Comparison of ENCODE assay signal across 9 cellular contexts in genomic region chr19:55406091-55406868, GRCh38. TPM values are rescaled to one million over a fixed set of nuclear protein-coding genes. Genes with fewer than 3 reads are reported as not detected.
DNase-seq lines count a peak whose midpoint lies in the region; ATAC-seq, FAIRE-seq and TF ChIP-seq lines count a peak whose summit lies in the region.
"Had no signal": no experiment of that assay in that cellular context is flagged by ENCODE, and none has a peak within 500 bp of the region (broad histone marks: within the 10 kb centered on the region; RNA-seq: fewer than 3 reads in every experiment).

No MANE protein-coding gene starts in this region.

- no peak overlapping the region for H2AFZ ChIP-seq in PC-9

- peaks cover 28% of the 10 kb centered on the region for H3K36me3 ChIP-seq in GM06990 (ENCODE audit: control insufficient read depth, insufficient read depth, low read length)
- H3K36me3 ChIP-seq in PC-9 (ENCODE audit: low read depth), result peaks cover 36% of the 10 kb centered on the region
- H3K36me3 ChIP-seq in prostate gland, result peaks cover 0 to 4% of the 10 kb centered on the region in 2 donors

- TF ChIP-seq CTCF in GM06990 (IDR thresholded peaks at IDR 0.05; ENCODE audit: insufficient read depth, low read length, poor library complexity, severe bottlenecking) (no peak), PC-9 (conservative IDR thresholded peaks at IDR 0.05) (no peak), epithelial cell of esophagus (IDR thresholded peaks at IDR 0.05; ENCODE audit: insufficient read depth, low read depth, low read length, missing control alignments) (no peak), prostate gland (IDR thresholded peaks at IDR 0.05) (no peak)

- peak overlapping the region; percentile 84 for H3K4me2 ChIP-seq in PC-9

- no peak for FAIRE-seq in urothelium cell line (lab: Jason Lieb, UNC)

- TF ChIP-seq POLR2A in prostate gland (IDR thresholded peaks at IDR 0.05), result no peak

- BruUV-seq in PC-9 (replicated peaks; lab: Mats Ljungman, UMichigan), result TSS peak; percentile 52

- intact Hi-C loops in PC-9 (cut with micrococcal nuclease; ENCODE audit: unreplicated experiment), result loop anchor here (2.0 to 5.0 kb wide), 3 partner anchors 21 to 239 kb away; partner anchors contain the start of genes DNAAF3, KMT5C, RPL28 and TMEM238
- intact Hi-C loops in prostate gland (cut with DNase I), result loop anchor here (5.0 kb wide), 1 partner anchor 289 kb away; the partner anchor contains the start of gene PPP1R12C

- no peaks in the 10 kb centered on the region for H3K9me2 ChIP-seq in PC-9 (ENCODE audit: insufficient read depth)

- H3K4me3 ChIP-seq in GM06990 (replicated peaks; ENCODE audit: low read depth, low read length), result peak overlapping the region; percentile 70
- H3K4me3 ChIP-seq in PC-9, result peak overlapping the region; percentile 63
- peak overlapping the region; percentile 72 for H3K4me3 ChIP-seq in epithelial cell of esophagus (ENCODE audit: low read length)
- H3K4me3 ChIP-seq in prostate gland, result peak overlapping the region; percentile 89 to 95

- POLR2A ChIA-PET in PC-9 (lab: Charles Lee; ENCODE audit: unreplicated experiment), result interaction anchor here (0.6 kb wide), 2 partner anchors 8 to 67 kb away, joined by 4 read pairs; partner anchors contain the start of gene KMT5C

- WGBS in prostate gland, result 62% methylated on average over 16 of the region's 16 CpGs

- no peak for ATAC-seq in GM18867 (IDR thresholded peaks at IDR 0.05; ENCODE audit: unreplicated experiment)

- H3K9me3 ChIP-seq in PC-9 (ENCODE audit: insufficient read depth, low read depth) (no peaks in the 10 kb centered on the region), prostate gland (no peaks in the 10 kb centered on the region)

- H3K79me2 ChIP-seq in PC-9 (ENCODE audit: low read depth), result peaks cover 51% of the 10 kb centered on the region

- peaks cover 55% of the 10 kb centered on the region for H4K20me1 ChIP-seq in PC-9 (ENCODE audit: insufficient read depth)

- peaks cover 21% of the 10 kb centered on the region for H3K4me1 ChIP-seq in PC-9 (replicated peaks; ENCODE audit: insufficient read depth)
- peaks cover 8% of the 10 kb centered on the region for H3K4me1 ChIP-seq in prostate gland (replicated peaks)

- H3K27ac ChIP-seq in PC-9 (no peak overlapping the region), prostate gland (no peak overlapping the region)

- H3K27me3 ChIP-seq in GM06990 (replicated peaks; ENCODE audit: control insufficient read depth, insufficient read depth, low read length), result no peaks in the 10 kb centered on the region
- no peaks in the 10 kb centered on the region for H3K27me3 ChIP-seq in PC-9 (ENCODE audit: insufficient read depth, low read depth)
- H3K27me3 ChIP-seq in prostate gland (replicated peaks; ENCODE audit: insufficient read depth), result no peaks in the 10 kb centered on the region

- peaks cover 57% of the 10 kb centered on the region for H3F3A ChIP-seq in PC-9 (ENCODE audit: insufficient read depth, low read depth)

- DNase-seq in GM06990 (ENCODE audit: extremely low read depth, insufficient read length) (no peak), PC-9 (peak in 1 of 2 experiments; percentile 34), epithelial cell of esophagus (ENCODE audit: low read depth) (no peak), prostate gland (ENCODE audit: low spot score) (no peak), urothelium cell line (ENCODE audit: low spot score) (no peak), hepatic stellate cell (ENCODE audit: low spot score) (no peak)
- DNase-seq in stimulated activated naive CD4-positive, alpha-beta T cell treated with Interleukin-2 at 50 U/mL for 16 hours (lab: John Stamatoyannopoulos, UW), result no peak
- DNase-seq: NCI-H524 treated with DMSO at 0.1 percent for 48 hours had no signal

- CTCF ChIA-PET in PC-9 (lab: Charles Lee), result interaction anchor here (0.7 kb wide), 1 partner anchor 105 kb away, joined by 4 read pairs; no protein-coding TSS in a partner anchor

RNA-seq across cellular contexts. Expression of gene UBE2S, which starts 1.3 kb away (rescaled TPM):
- total RNA-seq in PC-9 (2021) (359 and 395 TPM in 2 replicates), prostate gland (10 to 100 TPM; 10.3 to 49.9 TPM)

RNA-seq across cellular contexts. Expression of gene RPL28, which starts 20.5 kb away (rescaled TPM):
- total RNA-seq in PC-9 (2021) (2,433 and 2,547 TPM in 2 replicates), prostate gland (100 to 1,000 TPM; 439 to 554 TPM)

RNA-seq across cellular contexts. Expression of gene TMEM238, which starts 22.2 kb away (rescaled TPM):
- total RNA-seq in PC-9 (2021), result 40.4 and 94.5 TPM in 2 replicates
- total RNA-seq in prostate gland, result 100 to 1,000 TPM in 1 of 2 donors, 10 to 100 TPM in 1; 19.6 to 116 TPM

RNA-seq across cellular contexts. Expression of gene TMEM190, which starts 29.7 kb away (rescaled TPM):
- total RNA-seq in PC-9 (2021), result not detected in 2 replicates
- total RNA-seq in prostate gland, result not detected

RNA-seq across cellular contexts. Expression of gene IL11, which starts 36.0 kb away (rescaled TPM):
- total RNA-seq in PC-9 (2021) (4.1 and 6.6 TPM in 2 replicates), prostate gland (1 to 10 TPM in 1 of 2 donors, not detected in 1; 2.0 TPM)
